ENCODE assay signal across 8 cellular contexts in the genomic region with DNA sequence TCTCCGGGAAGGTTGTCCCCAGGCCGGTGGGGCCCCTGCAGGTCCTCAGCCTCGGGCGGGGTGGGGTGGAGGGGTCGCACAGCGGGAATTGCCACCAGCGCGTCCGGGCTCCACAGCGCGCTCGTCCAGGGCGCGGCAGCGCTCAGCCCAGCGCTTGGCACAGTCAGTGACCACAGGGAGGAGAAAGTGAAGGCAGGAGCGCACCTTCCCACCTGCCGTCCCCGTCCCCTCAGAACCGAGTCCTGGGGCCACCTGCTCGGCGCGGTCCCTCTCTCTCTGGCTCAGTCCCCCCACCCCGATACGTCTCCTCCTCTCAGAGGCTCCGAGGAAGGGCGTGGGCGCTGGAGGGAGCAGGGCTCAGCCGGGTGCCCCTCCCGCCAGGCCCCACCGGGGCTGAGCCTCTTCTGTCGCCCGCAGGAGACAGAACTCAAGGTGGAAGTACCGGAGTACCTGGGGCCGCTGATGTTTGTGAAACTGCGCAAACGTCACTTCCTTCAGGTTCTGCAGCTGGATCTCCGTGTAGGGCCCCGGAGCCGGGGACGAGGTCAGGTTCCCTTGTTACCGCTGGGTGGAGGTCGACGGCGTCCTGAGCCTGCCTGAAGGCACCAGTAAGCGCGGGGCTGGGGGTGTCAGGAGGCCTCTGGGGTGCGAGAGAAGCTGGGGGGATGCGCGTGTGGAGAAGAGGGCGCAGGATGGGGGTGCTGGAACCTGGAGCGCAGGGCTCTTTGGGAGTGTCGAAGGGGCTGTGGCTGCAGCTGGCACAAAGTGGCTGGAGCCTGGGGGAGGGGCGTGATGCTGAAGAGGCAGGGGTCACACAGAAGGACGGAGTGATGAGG. TPM values are rescaled to one million over a fixed set of nuclear protein-coding genes. Genes with fewer than 3 reads are reported as not detected.
DNase-seq lines count a peak whose midpoint lies in the region; ATAC-seq and TF ChIP-seq lines count a peak whose summit lies in the region.
"Not testable (repeated sequence)": the region's sequence is repeated elsewhere in the genome, so short reads cannot be mapped to it uniquely, and the experiment has no call there.
"Had no signal": no experiment of that assay in that cellular context is flagged by ENCODE, and none has a peak within 500 bp of the region (broad histone marks: within the 10 kb centered on the region; RNA-seq: fewer than 3 reads in every experiment).

No MANE protein-coding gene starts in this region.

- H3K79me2 ChIP-seq in OCI-LY1 (ENCODE audit: insufficient read depth, low read length); neural cell (replicated peaks; ENCODE audit: insufficient read depth, low read length): not testable (repeated sequence)

- H4K20me1 ChIP-seq in OCI-LY1 (ENCODE audit: insufficient read depth, low read length); neural cell (ENCODE audit: insufficient read depth): not testable (repeated sequence)

- H3K27ac ChIP-seq in OCI-LY1 (ENCODE audit: low read depth, low read length, poor library complexity, severe bottlenecking); esophagus (ENCODE audit: low read depth in 2 of 2, low read length in 1 of 2); neural cell (ENCODE audit: low read length): not testable (repeated sequence)

- H3K4me3 Mint-ChIP-seq in type B pancreatic cell: peak overlapping the region; percentile 75

- TF ChIP-seq CTCF in OCI-LY1 (IDR thresholded peaks at IDR 0.05; ENCODE audit: low read length): peak; percentile 8; the same call in 1 of the 2 replicates
- peak; percentile 16 for TF ChIP-seq CTCF in neural cell (IDR thresholded peaks at IDR 0.05; ENCODE audit: poor library complexity, severe bottlenecking)
- not testable (repeated sequence) for TF ChIP-seq CTCF in type B pancreatic cell (conservative IDR thresholded peaks at IDR 0.05)

- H3K4me3 ChIP-seq in OCI-LY1 (ENCODE audit: low read depth, low read length, poor library complexity, severe bottlenecking): peak overlapping the region; percentile 70
- H3K4me3 ChIP-seq in esophagus (ENCODE audit: low read depth in 1 of 2, low read length in 2 of 2): peak overlapping the region; percentile 32 to 45
- peak overlapping the region; percentile 60 for H3K4me3 ChIP-seq in neural cell (ENCODE audit: low read length)

- peaks cover 62% of the 10 kb centered on the region for H3K4me1 ChIP-seq in OCI-LY1 (ENCODE audit: insufficient read depth, low read length, severe bottlenecking)
- not testable (repeated sequence) for H3K4me1 ChIP-seq in esophagus (ENCODE audit: control insufficient read depth in 2 of 2, insufficient read depth in 2 of 2, low read length in 1 of 2)

- H3K9me3 ChIP-seq in OCI-LY1 (ENCODE audit: low read length); esophagus (ENCODE audit: control insufficient read depth in 2 of 2, insufficient read depth in 1 of 2, low read depth in 1 of 2, low read length in 1 of 2); neural cell (ENCODE audit: low read length): not testable (repeated sequence)

- not testable (repeated sequence) for H2AFZ ChIP-seq in OCI-LY1 (ENCODE audit: low read length); neural cell (ENCODE audit: low read depth, low read length)

- not testable (repeated sequence) for TF ChIP-seq RAD21 in neural cell (conservative IDR thresholded peaks at IDR 0.05)

- H3K27me3 ChIP-seq in OCI-LY1 (ENCODE audit: insufficient read depth, low read length); esophagus (ENCODE audit: control insufficient read depth in 1 of 2, insufficient read depth in 2 of 2, low read length in 2 of 2): not testable (repeated sequence)
- peaks cover 38% of the 10 kb centered on the region for H3K27me3 ChIP-seq in neural cell (ENCODE audit: insufficient read depth, low read depth, low read length)

- H3K4me2 ChIP-seq in OCI-LY1 (ENCODE audit: low read length): peak overlapping the region; percentile 66
- not testable (repeated sequence) for H3K4me2 ChIP-seq in neural cell (ENCODE audit: low read length)

- peaks cover 15% of the 10 kb centered on the region for H3K4me1 Mint-ChIP-seq in type B pancreatic cell (ENCODE audit: unreplicated experiment)

- peak overlapping the region; percentile 63 for H3K27ac Mint-ChIP-seq in type B pancreatic cell

- not testable (repeated sequence) for H3K36me3 Mint-ChIP-seq in type B pancreatic cell

- not testable (repeated sequence) for H3K9me2 ChIP-seq in OCI-LY1 (ENCODE audit: low read depth, low read length); neural cell (ENCODE audit: insufficient read depth, low read length)

- peak overlapping the region; percentile 75 for H3K9ac ChIP-seq in OCI-LY1 (ENCODE audit: low read length)
- H3K9ac ChIP-seq in neural cell (ENCODE audit: low read length): peak overlapping the region; percentile 42

- not testable (repeated sequence) for H3F3A ChIP-seq in OCI-LY1 (ENCODE audit: insufficient read depth, low read length); neural cell (ENCODE audit: insufficient read depth, low read length, poor library complexity, severe bottlenecking)

- peaks cover 74% of the 10 kb centered on the region for H3K27me3 Mint-ChIP-seq in type B pancreatic cell

- peak; percentile 74 for DNase-seq in activated T-cell treated with anti-CD3 and anti-CD28 coated beads, Interleukin-2, amount 50 U/mL, for 1 hour
- not testable (repeated sequence) for DNase-seq in type B pancreatic cell (ENCODE audit: extremely low spot score, unreplicated experiment)

- not testable (repeated sequence) for H3K36me3 ChIP-seq in OCI-LY1 (ENCODE audit: insufficient read depth, low read length); esophagus (ENCODE audit: control insufficient read depth in 2 of 2, insufficient read depth in 2 of 2, low read length in 1 of 2); neural cell (ENCODE audit: insufficient read depth, low read length)

- ATAC-seq in GM18907 (IDR thresholded peaks at IDR 0.05; ENCODE audit: unreplicated experiment): peak; percentile 37

- WGBS in esophagus, 2 donors: 5 to 8% methylated on average over 49 to 54 of the region's 55 CpGs

- TF ChIP-seq EP300 in neural cell (conservative IDR thresholded peaks at IDR 0.05; ENCODE audit: poor library complexity, severe bottlenecking): not testable (repeated sequence)

- not testable (repeated sequence) for H3K9me3 Mint-ChIP-seq in type B pancreatic cell

RNA-seq across cellular contexts. Expression of a gene that starts 5.5 kb away (rescaled TPM):
- polyA plus RNA-seq in esophagus (1 to 10 TPM; 2.1 to 2.9 TPM), neural cell (10.3 and 12.4 TPM in 2 replicates)
- 4.4 and 5.6 TPM in 2 replicates for polyA minus RNA-seq in neural cell
- 3.9 and 4.3 TPM in 2 replicates for total RNA-seq in type B pancreatic cell (ENCODE audit: low replicate concordance)

RNA-seq across cellular contexts. Expression of a gene that starts 5.6 kb away (rescaled TPM):
- polyA plus RNA-seq in esophagus (10 to 100 TPM; 18.1 to 34.6 TPM), neural cell (27.3 and 29.7 TPM in 2 replicates)
- 11.3 and 14.1 TPM in 2 replicates for polyA minus RNA-seq in neural cell
- 17.6 and 25.3 TPM in 2 replicates for total RNA-seq in type B pancreatic cell (ENCODE audit: low replicate concordance)

RNA-seq across cellular contexts. Expression of a gene that starts 16.2 kb away (rescaled TPM):
- polyA plus RNA-seq in esophagus (100 to 1,000 TPM; 578 to 612 TPM), neural cell (216 and 245 TPM in 2 replicates)
- 46.3 and 81.4 TPM in 2 replicates for polyA minus RNA-seq in neural cell
- total RNA-seq in type B pancreatic cell (ENCODE audit: low replicate concordance): 83.2 and 90.6 TPM in 2 replicates

RNA-seq across cellular contexts. Expression of a gene that starts 16.5 kb away (rescaled TPM):
- polyA plus RNA-seq in esophagus: 1 to 10 TPM; 5.8 to 6.7 TPM
- polyA plus RNA-seq in neural cell: 32.3 and 35.0 TPM in 2 replicates
- 38.7 and 40.4 TPM in 2 replicates for polyA minus RNA-seq in neural cell
- total RNA-seq in type B pancreatic cell (ENCODE audit: low replicate concordance): 26.4 and 33.7 TPM in 2 replicates

RNA-seq across cellular contexts. Expression of a gene that starts 56.2 kb away (rescaled TPM):
- polyA plus RNA-seq in esophagus (1 to 10 TPM in 1 of 2 donors, under 1 TPM in 1; 0.49 to 2.1 TPM), neural cell (not detected in 2 replicates)
- polyA minus RNA-seq in neural cell: not detected in 2 replicates
- total RNA-seq in type B pancreatic cell (ENCODE audit: low replicate concordance): 2.2 and 2.9 TPM in 2 replicates
- total RNA-seq: activated CD8-positive, alpha-beta memory T cell treated with anti-CD3 and anti-CD28 coated beads for 36 hours; G401 had no signal
